10 cellular contexts compared by ENCODE assay signal in the genomic region with DNA sequence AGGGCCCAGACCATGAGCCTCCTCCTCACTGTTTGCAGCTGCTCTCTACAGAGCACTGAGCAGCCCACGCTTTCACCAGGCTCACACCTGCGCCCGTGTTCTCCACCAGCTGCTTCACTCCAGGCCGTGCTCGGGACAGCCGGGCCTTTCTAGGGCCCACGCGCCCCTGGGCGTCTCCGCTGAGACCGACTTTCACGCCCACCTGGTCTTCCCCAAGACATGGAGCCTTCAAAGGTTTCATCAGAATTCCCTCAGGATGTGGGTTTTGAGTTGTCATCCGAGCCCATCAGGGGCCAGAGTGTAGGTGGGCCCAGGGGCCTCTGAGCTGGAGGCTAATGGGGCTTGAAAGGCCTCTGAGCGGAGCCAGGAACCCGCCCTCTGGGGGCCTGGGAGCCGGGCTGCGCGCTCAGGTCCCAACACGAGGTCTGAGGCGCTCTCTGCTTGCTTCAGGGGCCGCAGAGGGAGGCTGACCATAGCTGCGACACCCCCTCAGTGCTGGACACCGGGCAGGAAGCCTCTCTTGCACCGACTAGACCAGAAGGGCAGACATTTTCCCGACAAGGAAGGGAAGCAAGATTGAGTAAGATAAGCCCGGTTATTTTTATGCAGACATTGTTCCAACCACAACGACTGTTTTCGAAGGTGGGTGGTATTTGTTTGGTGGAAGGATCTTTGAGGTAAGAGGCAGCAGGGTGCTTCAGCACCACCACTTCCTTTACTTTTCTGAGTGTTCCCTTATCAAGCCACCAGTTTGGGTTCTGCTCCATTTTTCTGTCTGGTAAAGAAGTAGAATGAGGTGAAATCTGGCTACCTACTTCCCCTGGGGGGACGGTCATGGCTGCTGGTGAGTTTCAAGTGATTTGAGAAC.
DNase-seq lines count a peak whose midpoint lies in the region; ATAC-seq and TF ChIP-seq lines count a peak whose summit lies in the region.
"Had no signal": no experiment of that assay in that cellular context is flagged by ENCODE, and none has a peak within 500 bp of the region (broad histone marks: within the 10 kb centered on the region; RNA-seq: fewer than 3 reads in every experiment).

No MANE protein-coding gene starts in this region.

- H3K4me1 Mint-ChIP-seq in activated CD8-positive, alpha-beta memory T cell treated with anti-CD3 and anti-CD28 coated beads, Interleukin-2, amount 10 ng/mL, durations not matched to agents 7 days and 5 days = peaks cover 68% of the 10 kb centered on the region
- H3K4me1 Mint-ChIP-seq in naive B cell = peaks cover 67 to 80% (median 70%) of the 10 kb centered on the region in 3 donors

- H3K27ac ChIP-seq in heart left ventricle = peak overlapping the region in 6 of 12 donors; percentile 8 to 62 (median 38)
- no peak overlapping the region for H3K27ac ChIP-seq in RWPE1
- H3K27ac ChIP-seq: A549, parathyroid adenoma had no signal

- H3K9me3 ChIP-seq in heart left ventricle = no peaks in the 10 kb centered on the region
- H3K9me3 ChIP-seq: A549 had no signal

- peak overlapping the region in 1 of 12 donors; percentile 5 for H3K4me3 ChIP-seq in heart left ventricle
- H3K4me3 ChIP-seq: A549 had no signal

- TF ChIP-seq CTCF in heart left ventricle (IDR thresholded peaks at IDR 0.05) (no peak), RWPE1 (conservative IDR thresholded peaks at IDR 0.05; ENCODE audit: low read depth) (no peak)

- H3K27me3 Mint-ChIP-seq in activated CD8-positive, alpha-beta memory T cell treated with anti-CD3 and anti-CD28 coated beads, Interleukin-2, amount 10 ng/mL, durations not matched to agents 7 days and 5 days = no peaks in the 10 kb centered on the region
- no peaks in the 10 kb centered on the region for H3K27me3 Mint-ChIP-seq in naive B cell

- peak overlapping the region; percentile 93 for H3K27ac Mint-ChIP-seq in activated CD8-positive, alpha-beta memory T cell treated with anti-CD3 and anti-CD28 coated beads, Interleukin-2, amount 10 ng/mL, durations not matched to agents 7 days and 5 days
- peak overlapping the region; percentile 82 to 98 (median 95) for H3K27ac Mint-ChIP-seq in naive B cell

- ATAC-seq in heart left ventricle (peak in 3 of 4 donors; percentile 22 to 54 (median 42)), Right ventricle myocardium inferior (no peak), HG03520 (IDR thresholded peaks at IDR 0.05; ENCODE audit: unreplicated experiment) (peak; percentile 57), naive B cell (ENCODE audit: low read depth in 2 of 2) (peak; percentile 57 to 62)
- ATAC-seq in activated CD8-positive, alpha-beta memory T cell treated with anti-CD3 and anti-CD28 coated beads, Interleukin-2, amount 10 ng/mL, durations not matched to agents 7 days and 5 days = peak; percentile 75

- no peak for TF ChIP-seq POLR2A in heart left ventricle (IDR thresholded peaks at IDR 0.05)

- intact Hi-C loops in heart left ventricle (cut with DNase I) = no loop called here
- intact Hi-C loops in Right ventricle myocardium inferior (cut with DNase I) = no loop called here

- WGBS in heart left ventricle, 4 donors = 74 to 86% (median 78%) methylated on average over 22 to 29 of the region's 29 CpGs

- DNase-seq in heart left ventricle (peak in 1 of 5 donors; percentile 19), Right ventricle myocardium inferior (ENCODE audit: missing footprints) (no peak), naive B cell (peak; percentile 40), RWPE1 (ENCODE audit: low spot score) (no peak), NCI-H1694 treated with DMSO at 0.1 percent for 48 hours (lab: John Stamatoyannopoulos, UW) (no peak), NCI-H1105 (lab: John Stamatoyannopoulos, UW) (no peak)
- peak; percentile 82 for DNase-seq in activated CD8-positive, alpha-beta memory T cell treated with anti-CD3 and anti-CD28 coated beads, Interleukin-2, amount 10 ng/mL, durations not matched to agents 7 days and 5 days

- H3K36me3 ChIP-seq in heart left ventricle = no peaks in the 10 kb centered on the region

- H3K9me3 Mint-ChIP-seq in activated CD8-positive, alpha-beta memory T cell treated with anti-CD3 and anti-CD28 coated beads, Interleukin-2, amount 10 ng/mL, durations not matched to agents 7 days and 5 days (ENCODE audit: low read depth) = no peaks in the 10 kb centered on the region
- peaks cover 0 to 3% (median 0%) of the 10 kb centered on the region in 7 donors for H3K9me3 Mint-ChIP-seq in naive B cell

- H3K27me3 ChIP-seq in heart left ventricle = no peaks in the 10 kb centered on the region

- CTCF ChIA-PET in activated CD8-positive, alpha-beta memory T cell treated with anti-CD3 and anti-CD28 coated beads, Interleukin-2, amount 10 ng/mL, durations not matched to agents 7 days and 5 days (lab: Charles Lee) = interaction anchor here (0.6 to 8.9 kb wide), 18 partner anchors 13 to 190 kb away, joined by 3 to 79 read pairs (median 4); partner anchors contain the start of gene FUT8
- CTCF ChIA-PET in RWPE1 (lab: Yijun Ruan, JAX) = no interaction called here

- H3K4me3 Mint-ChIP-seq in activated CD8-positive, alpha-beta memory T cell treated with anti-CD3 and anti-CD28 coated beads, Interleukin-2, amount 10 ng/mL, durations not matched to agents 7 days and 5 days = peak overlapping the region; percentile 71
- peak overlapping the region; percentile 0 to 84 (median 77) for H3K4me3 Mint-ChIP-seq in naive B cell

- peaks cover 29% of the 10 kb centered on the region for H3K36me3 Mint-ChIP-seq in activated CD8-positive, alpha-beta memory T cell treated with anti-CD3 and anti-CD28 coated beads, Interleukin-2, amount 10 ng/mL, durations not matched to agents 7 days and 5 days
- no peaks in the 10 kb centered on the region for H3K36me3 Mint-ChIP-seq in naive B cell

- H3K4me1 ChIP-seq in heart left ventricle = peaks cover 0 to 35% (median under 1%) of the 10 kb centered on the region in 12 donors
- H3K4me1 ChIP-seq: A549, parathyroid adenoma had no signal

- POLR2A ChIA-PET in RWPE1 (lab: Yijun Ruan, JAX; ENCODE audit: low non-redundant PET) = no interaction called here

Comparison
In these comparisons a context has a peak if more than half of its experiments do, and no peak if none do; other contexts are left out.
1. DNase-seq: peak in activated CD8-positive, alpha-beta memory T cell treated with anti-CD3 and anti-CD28 coated beads, Interleukin-2, amount 10 ng/mL, durations not matched to agents 7 days and 5 days (single experiment) and naive B cell (single experiment); none in Right ventricle myocardium inferior (single experiment), RWPE1 (single experiment), NCI-H1694 treated with DMSO at 0.1 percent for 48 hours (single experiment) and NCI-H1105 (single experiment).